Comparison of ENCODE assay signal across 2 cellular contexts in the genomic region with DNA sequence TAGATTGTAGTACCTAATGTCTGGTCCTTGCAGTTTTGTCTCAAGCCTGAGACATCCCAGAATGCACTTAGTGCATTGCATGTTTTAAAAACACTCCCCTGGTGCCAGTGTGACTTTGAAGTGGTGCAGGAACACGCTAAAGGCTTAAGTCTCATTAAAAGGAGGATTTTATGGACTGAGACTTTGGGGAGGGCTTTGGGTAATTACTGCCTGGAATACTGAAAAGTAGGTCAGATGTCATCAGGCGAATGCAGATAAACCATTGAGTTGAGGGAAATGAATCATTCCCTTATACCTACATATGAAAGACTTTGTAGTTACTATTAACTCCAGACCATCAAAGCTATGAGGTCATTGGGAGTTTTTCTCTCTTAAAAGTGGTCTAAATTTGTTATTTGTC.
TF ChIP-seq lines count a peak whose summit lies in the region.

No MANE protein-coding gene starts in this region.

TF ChIP-seq in SK-N-SH, 30 proteins besides CTCF, POLR2A, EP300 and RAD21:
- TF ChIP-seq, protein P1, sequence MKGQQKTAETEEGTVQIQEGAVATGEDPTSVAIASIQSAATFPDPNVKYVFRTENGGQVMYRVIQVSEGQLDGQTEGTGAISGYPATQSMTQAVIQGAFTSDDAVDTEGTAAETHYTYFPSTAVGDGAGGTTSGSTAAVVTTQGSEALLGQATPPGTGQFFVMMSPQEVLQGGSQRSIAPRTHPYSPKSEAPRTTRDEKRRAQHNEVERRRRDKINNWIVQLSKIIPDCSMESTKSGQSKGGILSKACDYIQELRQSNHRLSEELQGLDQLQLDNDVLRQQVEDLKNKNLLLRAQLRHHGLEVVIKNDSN (IDR thresholded peaks at IDR 0.05; ENCODE audit: borderline replicate concordance, low read depth), result no peak
- TF ChIP-seq GABPA (IDR thresholded peaks at IDR 0.05; ENCODE audit: low read depth) (no peak), POLR2AphosphoS5 (IDR thresholded peaks at IDR 0.05; ENCODE audit: low read depth, low read length) (no peak), FOXM1 (IDR thresholded peaks at IDR 0.05; ENCODE audit: low read depth) (no peak), RFX5 (IDR thresholded peaks at IDR 0.05; ENCODE audit: low read length) (no peak), RXRA (IDR thresholded peaks at IDR 0.05; ENCODE audit: borderline replicate concordance, low read depth) (no peak)

TF ChIP-seq in SK-N-SH treated with all-trans-retinoic acid at 6 μM for 48 hours, 23 proteins besides CTCF, POLR2A, EP300 and RAD21:
- TF ChIP-seq TOX (CRISPR knock-in tag; IDR thresholded peaks at IDR 0.05; ENCODE audit: borderline replicate concordance) (no peak), SNAI2 (CRISPR knock-in tag; IDR thresholded peaks at IDR 0.05) (no peak), BACH2 (CRISPR knock-in tag; IDR thresholded peaks at IDR 0.05; ENCODE audit: borderline replicate concordance) (no peak)
